ENCODE assay signal across 34 cellular contexts in genomic region chr1:231147896-231148295, GRCh38. TPM values are rescaled to one million over a fixed set of nuclear protein-coding genes. Genes with fewer than 3 reads are reported as not detected.
"Had no signal": no experiment of that assay in that cellular context is flagged by ENCODE, and none has a peak within 500 bp of the region (broad histone marks: within the 10 kb centered on the region; RNA-seq: fewer than 3 reads in every experiment).

No MANE protein-coding gene starts in this region.

- H3K27ac ChIP-seq: adrenal gland, body of pancreas, breast epithelium, Peyer's patch, RWPE1, VCaP had no signal

- H3K9me3 Mint-ChIP-seq: activated T-helper 1 cell treated with anti-CD3 and anti-CD28 coated beads, Interleukin-12 subunit alpha, Interleukin-12 subunit beta, Interleukin-2, Interleukin-4 antibody, amounts not matched to agents 30 ng/mL and 10 ng/mL and 1 ng/mL, durations not matched to agents 14 hours and 24 hours and 36 hours had no signal

- H3K4me1 Mint-ChIP-seq: activated B cell treated with CpG ODN at 0.5 μM for 24 hours had no signal

- H3K4me3 ChIP-seq: adrenal gland, body of pancreas, breast epithelium, Peyer's patch had no signal

- H3K36me3 ChIP-seq: adrenal gland, breast epithelium, Peyer's patch had no signal

- ATAC-seq: activated naive CD4-positive, alpha-beta T cell treated with anti-CD3 and anti-CD28 coated beads, Interleukin-2, amount 50 U/mL, for 72 hours; activated T-cell treated with anti-CD3 and anti-CD28 coated beads, Interleukin-2, amount 50 U/mL, for 4 hours; body of pancreas; PC-3; Right ventricle myocardium inferior; SK-N-SH treated with all-trans-retinoic acid at 6 μM for 48 hours had no signal

- DNase-seq: activated B cell treated with CpG ODN at 0.5 μM for 24 hours; activated CD4-positive, alpha-beta memory T cell treated with anti-CD3 and anti-CD28 coated beads for 36 hours; activated CD4-positive, alpha-beta T cell treated with anti-CD3 and anti-CD28 coated beads for 4 hours; activated CD4-positive, alpha-beta T cell treated with anti-CD3 and anti-CD28 coated beads, Interleukin-2, amount 50 U/mL, for 1 hour; activated CD4-positive, CD25-positive, alpha-beta regulatory T cell treated with anti-CD3 and anti-CD28 coated beads, Interleukin-2, amount 50 U/mL, for 72 hours; activated CD8-positive, alpha-beta memory T cell treated with anti-CD3 and anti-CD28 coated beads, Interleukin-2, amount 50 U/mL, for 4 hours; activated gamma-delta T cell treated with Interleukin-2 at 50 U/mL for 16 hours; activated naive CD4-positive, alpha-beta T cell treated with anti-CD3 and anti-CD28 coated beads for 36 hours; activated T-cell treated with anti-CD3 and anti-CD28 coated beads for 4 hours; activated T-cell treated with anti-CD3 and anti-CD28 coated beads, Interleukin-2, amount 50 U/mL, for 4 hours; adrenal gland; body of pancreas; NCI-H1105; NCI-H1417 treated with DMSO at 0.1 percent for 48 hours; NCI-H1694 treated with DMSO at 0.1 percent for 48 hours; NCI-H2029; NCI-H510A; NCI-H526; NCI-H748 treated with DMSO at 0.1 percent for 48 hours; NK-92 treated with Interleukin-12 subunit alpha and Interleukin-12 subunit beta, amount 100 ng/mL, for 24 hours; PC-3; Peyer's patch; SIG-M5; T-helper 1 cell; T-helper 2 cell; T-helper 9 cell had no signal

- H3K27ac Mint-ChIP-seq: activated B cell treated with CpG ODN at 0.5 μM for 24 hours; activated CD4-positive, alpha-beta memory T cell treated with anti-CD3 and anti-CD28 coated beads for 36 hours; activated naive CD4-positive, alpha-beta T cell treated with anti-CD3 and anti-CD28 coated beads for 36 hours; activated naive CD4-positive, alpha-beta T cell treated with anti-CD3 and anti-CD28 coated beads, Interleukin-2, amount 50 U/mL, for 72 hours; activated T-helper 1 cell treated with anti-CD3 and anti-CD28 coated beads, Interleukin-12 subunit alpha, Interleukin-12 subunit beta, Interleukin-2, Interleukin-4 antibody, amounts not matched to agents 30 ng/mL and 10 ng/mL and 1 ng/mL, durations not matched to agents 14 hours and 24 hours and 36 hours had no signal

- H3K27me3 ChIP-seq: adrenal gland, body of pancreas, breast epithelium, Peyer's patch had no signal

- H3K4me1 ChIP-seq: adrenal gland, body of pancreas, breast epithelium, Peyer's patch had no signal

- H3K4me3 Mint-ChIP-seq: activated B cell treated with CpG ODN at 0.5 μM for 24 hours; activated CD4-positive, alpha-beta memory T cell treated with anti-CD3 and anti-CD28 coated beads for 36 hours; activated naive CD4-positive, alpha-beta T cell treated with anti-CD3 and anti-CD28 coated beads for 36 hours; activated T-cell treated with anti-CD3 and anti-CD28 coated beads, Interleukin-2, amount 50 U/mL, for 4 hours; activated T-helper 1 cell treated with anti-CD3 and anti-CD28 coated beads, Interleukin-12 subunit alpha, Interleukin-12 subunit beta, Interleukin-2, Interleukin-4 antibody, amounts not matched to agents 30 ng/mL and 10 ng/mL and 1 ng/mL, durations not matched to agents 14 hours and 24 hours and 36 hours had no signal

- H3K36me3 Mint-ChIP-seq: activated CD4-positive, alpha-beta memory T cell treated with anti-CD3 and anti-CD28 coated beads for 36 hours had no signal

RNA-seq across cellular contexts. Expression of gene TRIM67, which starts 14.0 kb away (rescaled TPM):
- total RNA-seq: activated B cell treated with CpG ODN at 0.5 μM for 24 hours; activated CD4-positive, alpha-beta memory T cell treated with anti-CD3 and anti-CD28 coated beads for 36 hours; activated naive CD4-positive, alpha-beta T cell treated with anti-CD3 and anti-CD28 coated beads for 36 hours; activated T-cell treated with anti-CD3 and anti-CD28 coated beads, Interleukin-2, amount 50 U/mL, for 4 hours; activated T-helper 1 cell treated with anti-CD3 and anti-CD28 coated beads, Interleukin-12 subunit alpha, Interleukin-12 subunit beta, Interleukin-2, Interleukin-4 antibody, amounts not matched to agents 30 ng/mL and 10 ng/mL and 1 ng/mL, durations not matched to agents 14 hours and 24 hours and 36 hours; breast epithelium; MCF 10A; PC-3 had no signal
